ENCODE assay signal across 19 cellular contexts in genomic region chr11:10398525-10398924, GRCh38. TPM values are rescaled to one million over a fixed set of nuclear protein-coding genes. Genes with fewer than 3 reads are reported as not detected.
A peak's percentile ranks its signal among the peaks of the same experiment; 100 is the strongest.
DNase-seq lines count a peak whose midpoint lies in the region; ATAC-seq, FAIRE-seq and TF ChIP-seq lines count a peak whose summit lies in the region.
"Had no signal": no experiment of that assay in that cellular context is flagged by ENCODE, and none has a peak within 500 bp of the region (broad histone marks: within the 10 kb centered on the region; RNA-seq: fewer than 3 reads in every experiment).

No MANE protein-coding gene starts in this region.

- in situ Hi-C loops in K562 (cut with MboI) = no loop called here

- H3K4me1 ChIP-seq in K562 (replicated peaks in 1 of 2; ENCODE audit: control insufficient read depth in 2 of 2, insufficient read depth in 2 of 2, low read length in 2 of 2) (no peaks in the 10 kb centered on the region; a peak in 2 of 5 replicates), mesenchymal stem cell (ENCODE audit: control insufficient read depth, insufficient read depth, low read depth, low read length) (peaks cover 5% of the 10 kb centered on the region)

- no peaks in the 10 kb centered on the region for H3K9me1 ChIP-seq in K562 (ENCODE audit: control insufficient read depth, insufficient read depth, low read length)

- H3K9me3 ChIP-seq in K562 (replicated peaks; ENCODE audit: control insufficient read depth, insufficient read depth, low read depth, low read length) (no peaks in the 10 kb centered on the region), mesenchymal stem cell (ENCODE audit: control insufficient read depth, low read length) (no peaks in the 10 kb centered on the region)

- no peak overlapping the region for H2BK120ac ChIP-seq in mesenchymal stem cell (ENCODE audit: low read depth, low read length)

- no peak overlapping the region; the same call in 1 of the 2 replicates for H3K4me2 ChIP-seq in K562 (ENCODE audit: insufficient read depth, low read length)
- H3K4me2 ChIP-seq in mesenchymal stem cell (ENCODE audit: low read length, poor library complexity, severe bottlenecking) = no peak overlapping the region
- H3K4me2 ChIP-seq: GM23338 had no signal

- CTCF ChIA-PET in K562 (lab: Yijun Ruan, JAX; ENCODE audit: low intra/inter-chr PET ratio) = no interaction called here

- POLR2A ChIA-PET in K562 (lab: Yijun Ruan, JAX) = no interaction called here

- intact Hi-C loops in K562 (cut with micrococcal nuclease) = no loop called here

- no peak for FAIRE-seq in K562 (lab: Jason Lieb, UNC)
- FAIRE-seq: endometrium had no signal

- H4K8ac ChIP-seq in mesenchymal stem cell (ENCODE audit: low read length) = no peak overlapping the region

- H3K27me3 ChIP-seq in K562 (ENCODE audit: control insufficient read depth in 2 of 2, insufficient read depth in 2 of 2, low read length in 2 of 2) (peaks cover 7 to 34% of the 10 kb centered on the region in 2 experiments; a peak in 3 of 5 replicates), mesenchymal stem cell (ENCODE audit: control insufficient read depth in 1 of 2, insufficient read depth in 1 of 2, low read length in 2 of 2) (no peaks in the 10 kb centered on the region)
- H3K27me3 ChIP-seq: cardiac muscle cell had no signal

- WGBS in K562 (ENCODE audit: insufficient coverage, low coverage, missing lambda C conversion rate) = 3% methylated on average over 4 of the region's 4 CpGs
- WGBS in mesenchymal stem cell = 23% methylated on average over 4 of the region's 4 CpGs

- H3K79me1 ChIP-seq in mesenchymal stem cell (replicated peaks; ENCODE audit: low read length, poor library complexity, severe bottlenecking) = no peaks in the 10 kb centered on the region

- H2BK5ac ChIP-seq in mesenchymal stem cell (ENCODE audit: low read depth, low read length, poor library complexity, severe bottlenecking) = no peak overlapping the region

- ATAC-seq in K562 (no peak), GM21360 (IDR thresholded peaks at IDR 0.05; ENCODE audit: unreplicated experiment) (no peak)
- ATAC-seq: activated naive CD4-positive, alpha-beta T cell treated with anti-CD3 and anti-CD28 coated beads, Interleukin-2, amount 50 U/mL, for 72 hours; GM23338 had no signal

- TF ChIP-seq POLR2A in K562 (conservative IDR thresholded peaks at IDR 0.05) = no peak

- H2AK5ac ChIP-seq in mesenchymal stem cell (ENCODE audit: low read length, severe bottlenecking) = no peak overlapping the region

- BruUV-seq in K562 (replicated peaks; lab: Mats Ljungman, UMichigan) = no TSS peak

- H4K20me1 ChIP-seq in K562 (replicated peaks; ENCODE audit: control insufficient read depth, insufficient read depth, low read length) = no peaks in the 10 kb centered on the region

- H4K91ac ChIP-seq in mesenchymal stem cell (ENCODE audit: low read length) = peak overlapping the region; percentile 31

- H3K9ac ChIP-seq in K562 (ENCODE audit: insufficient read depth in 1 of 2, low read depth in 2 of 2, low read length in 2 of 2) (no peak overlapping the region), mesenchymal stem cell (ENCODE audit: low read length) (no peak overlapping the region)

- H2BK12ac ChIP-seq in mesenchymal stem cell (ENCODE audit: low read length in 2 of 2) = no peak overlapping the region

- H3K36me3 ChIP-seq in K562 (ENCODE audit: control insufficient read depth, insufficient read depth, low read length) (no peaks in the 10 kb centered on the region), mesenchymal stem cell (ENCODE audit: control insufficient read depth in 1 of 2, insufficient read depth in 2 of 2, low read depth in 1 of 2, low read length in 2 of 2) (peaks cover 0 to 3% of the 10 kb centered on the region in 2 experiments)
- H3K36me3 ChIP-seq: cardiac muscle cell had no signal

- H3K14ac ChIP-seq in mesenchymal stem cell (ENCODE audit: low read length in 2 of 2) = peak overlapping the region in 1 of 2 experiments; percentile 0

- H3K27ac ChIP-seq in K562 (ENCODE audit: extremely low read depth, low read depth, low read length) = no peak overlapping the region
- no peak overlapping the region for H3K27ac ChIP-seq in mesenchymal stem cell (ENCODE audit: low read length, poor library complexity, severe bottlenecking)
- H3K27ac ChIP-seq: cardiac muscle cell had no signal

- H3K79me2 ChIP-seq in K562 (ENCODE audit: control insufficient read depth, insufficient read depth, low read length) = no peaks in the 10 kb centered on the region

- no peak overlapping the region for H3K23ac ChIP-seq in mesenchymal stem cell (ENCODE audit: low read length in 2 of 2)

- peak overlapping the region in 1 of 2 experiments; percentile 5 for H3K4ac ChIP-seq in mesenchymal stem cell (ENCODE audit: low read depth in 1 of 2, low read length in 2 of 2)

- no peak for TF ChIP-seq EP300 in K562 (IDR thresholded peaks at IDR 0.05; ENCODE audit: low read length)

- H3K4me3 ChIP-seq in K562 = no peak overlapping the region
- no peak overlapping the region for H3K4me3 ChIP-seq in mesenchymal stem cell (ENCODE audit: insufficient read depth in 1 of 2, low read depth in 1 of 2, low read length in 2 of 2)
- H3K4me3 ChIP-seq: cardiac muscle cell, GM23338 had no signal

- no peak for TF ChIP-seq CTCF in K562 (IDR thresholded peaks at IDR 0.05 in 2 of 3, conservative IDR thresholded peaks at IDR 0.05 in 1 of 3; ENCODE audit: insufficient read depth in 2 of 3, low read depth in 1 of 3, low read length in 3 of 3)

- no peak for TF ChIP-seq RAD21 in K562 (CRISPR knock-in tag; conservative IDR thresholded peaks at IDR 0.05 in 1 of 2, IDR thresholded peaks at IDR 0.05 in 1 of 2)

- H3K18ac ChIP-seq in mesenchymal stem cell (ENCODE audit: low read depth in 1 of 2, low read length in 2 of 2) = no peak overlapping the region

- DNase-seq in EH (ENCODE audit: low read depth) (peak; percentile 83), Kasumi-1 (lab: John Stamatoyannopoulos, UW) (peak; percentile 48 to 50), K562 (ENCODE audit: extremely low read depth in 1 of 4, low spot score in 3 of 4) (no peak), mesenchymal stem cell (peak; percentile 14), cerebellar cortex (ENCODE audit: low spot score) (no peak), NK-92 (lab: John Stamatoyannopoulos, UW; ENCODE audit: unreplicated experiment) (no peak), dedifferentiated amniotic fluid mesenchymal stem cell (ENCODE audit: extremely low spot score) (no peak)
- DNase-seq: activated B cell treated with CpG ODN at 0.5 μM for 24 hours; activated CD8-positive, alpha-beta memory T cell treated with anti-CD3 and anti-CD28 coated beads, Interleukin-2, amount 50 U/mL, for 4 hours; C1 segment of cervical spinal cord; head of caudate nucleus; NCI-H2081 treated with DMSO at 0.1 percent for 48 hours; retina; stimulated activated CD4-positive, alpha-beta T cell treated with anti-CD3 and anti-CD28 coated beads, Interleukin-2, amount 100 ng/mL, for 24 hours had no signal

- no peak overlapping the region for H2AFZ ChIP-seq in K562 (ENCODE audit: low read depth, low read length)
- H2AFZ ChIP-seq in mesenchymal stem cell (ENCODE audit: low read depth, low read length) = no peak overlapping the region
- H2AFZ ChIP-seq: GM23338 had no signal

- H2BK15ac ChIP-seq in mesenchymal stem cell (ENCODE audit: low read depth, poor library complexity, severe bottlenecking) = no peak overlapping the region

TF ChIP-seq in K562, 482 proteins besides CTCF, POLR2A, EP300 and RAD21:
- TF ChIP-seq HMG20A (CRISPR knock-in tag; conservative IDR thresholded peaks at IDR 0.05) = no peak
- peak; percentile 61 for TF ChIP-seq ESRRA (IDR thresholded peaks at IDR 0.05; ENCODE audit: borderline replicate concordance, low read depth)
- TF ChIP-seq BHLHE40 (IDR thresholded peaks at IDR 0.05; ENCODE audit: low read length) = peak; percentile 60; the same call in 1 of the 2 replicates
- TF ChIP-seq U2AF2 (optimal IDR thresholded peaks at IDR 0.05; ENCODE audit: low read depth, low read length) = no peak
- TF ChIP-seq RBBP5 (IDR thresholded peaks at IDR 0.05; ENCODE audit: borderline replicate concordance, insufficient read depth, low read length, poor library complexity, severe bottlenecking) = peak; percentile 39
TF ChIP-seq in K562: peak in this region for 3.

RNA-seq across cellular contexts. Expression of gene AMPD3, which starts 56.5 kb away (rescaled TPM):
- total RNA-seq in K562 (2011; cell fraction: chromatin; rRNA removed; ENCODE audit: low replicate concordance) = 55.3 and 77.7 TPM in 2 replicates
- total RNA-seq in K562 (2011; cell fraction: nucleolus; rRNA removed) = 41.2 and 45.5 TPM in 2 replicates
- 42.5 and 52.8 TPM in 2 replicates for total RNA-seq in K562 (2011; cell fraction: nucleoplasm; rRNA removed)
- total RNA-seq in K562 (2014; rRNA removed) = 11.2 and 14.2 TPM in 2 replicates
- 7.1 and 7.8 TPM in 2 replicates for total RNA-seq in K562 (2014; rRNA removed; fragmentation: Illumina TruSeq; extraction: Trizol)
- 6.1 and 7.2 TPM in 2 replicates for total RNA-seq in K562 (2015; rRNA removed; fragmentation: Illumina TruSeq; extraction: Trizol)
- 17.3 and 17.9 TPM in 2 replicates for total RNA-seq in K562 (2021)
- polyA plus RNA-seq in K562 (2011; rRNA removed) = 22.2 and 23.6 TPM in 2 replicates
- 17.5 and 39.4 TPM in 2 replicates for polyA plus RNA-seq in K562 (2011; cell fraction: cytosol; rRNA removed)
- 47.3 and 74.7 TPM in 2 replicates for polyA plus RNA-seq in K562 (2011; cell fraction: nucleus; rRNA removed)
- polyA plus RNA-seq in K562 (2012) = 10.7 and 13.0 TPM in 2 replicates
- polyA plus RNA-seq in K562 (2014; fragmentation: Illumina TruSeq; extraction: Trizol) = 15.3 and 19.7 TPM in 2 replicates
- 1 to 10 TPM; 4.4 to 6.0 TPM for polyA plus RNA-seq in K562 (2014; fragmentation: Nextera tagmentation; extraction: Ambion mirVana)
- 12.8 and 13.4 TPM in 2 replicates for polyA plus RNA-seq in K562 (2014; rRNA removed)
- 13.6 and 15.4 TPM in 2 replicates for polyA minus RNA-seq in K562 (2011; rRNA and poly(A)+ RNA removed)
- 12.5 and 18.0 TPM in 2 replicates for polyA minus RNA-seq in K562 (2011; cell fraction: cytosol; rRNA and poly(A)+ RNA removed)
- polyA minus RNA-seq in K562 (2011; cell fraction: nucleus; rRNA and poly(A)+ RNA removed) = 30.7 and 31.7 TPM in 2 replicates
- 19.4 TPM for polyA plus RNA-seq in mesenchymal stem cell (2013, experiment 1 of 2)
- 19.7 TPM for polyA plus RNA-seq in mesenchymal stem cell (2013, experiment 2 of 2)

Comparison
In these comparisons a context has a peak if more than half of its experiments do, and no peak if none do; other contexts are left out.
1. DNase-seq: peak in EH (single experiment), Kasumi-1 (2 of 2) and mesenchymal stem cell (single experiment); none in K562 (0 of 4), cerebellar cortex (single experiment), NK-92 (single experiment) and dedifferentiated amniotic fluid mesenchymal stem cell (single experiment).